1 cellular context compared by ENCODE assay signal in genomic region chr6:128307671-128308070, GRCh38.
TF ChIP-seq lines count a peak whose summit lies in the region.

No MANE protein-coding gene starts in this region.

TF ChIP-seq in GM23338, 12 proteins besides CTCF, POLR2A, EP300 and RAD21 (continued from another document):
- TF ChIP-seq, protein P1, sequence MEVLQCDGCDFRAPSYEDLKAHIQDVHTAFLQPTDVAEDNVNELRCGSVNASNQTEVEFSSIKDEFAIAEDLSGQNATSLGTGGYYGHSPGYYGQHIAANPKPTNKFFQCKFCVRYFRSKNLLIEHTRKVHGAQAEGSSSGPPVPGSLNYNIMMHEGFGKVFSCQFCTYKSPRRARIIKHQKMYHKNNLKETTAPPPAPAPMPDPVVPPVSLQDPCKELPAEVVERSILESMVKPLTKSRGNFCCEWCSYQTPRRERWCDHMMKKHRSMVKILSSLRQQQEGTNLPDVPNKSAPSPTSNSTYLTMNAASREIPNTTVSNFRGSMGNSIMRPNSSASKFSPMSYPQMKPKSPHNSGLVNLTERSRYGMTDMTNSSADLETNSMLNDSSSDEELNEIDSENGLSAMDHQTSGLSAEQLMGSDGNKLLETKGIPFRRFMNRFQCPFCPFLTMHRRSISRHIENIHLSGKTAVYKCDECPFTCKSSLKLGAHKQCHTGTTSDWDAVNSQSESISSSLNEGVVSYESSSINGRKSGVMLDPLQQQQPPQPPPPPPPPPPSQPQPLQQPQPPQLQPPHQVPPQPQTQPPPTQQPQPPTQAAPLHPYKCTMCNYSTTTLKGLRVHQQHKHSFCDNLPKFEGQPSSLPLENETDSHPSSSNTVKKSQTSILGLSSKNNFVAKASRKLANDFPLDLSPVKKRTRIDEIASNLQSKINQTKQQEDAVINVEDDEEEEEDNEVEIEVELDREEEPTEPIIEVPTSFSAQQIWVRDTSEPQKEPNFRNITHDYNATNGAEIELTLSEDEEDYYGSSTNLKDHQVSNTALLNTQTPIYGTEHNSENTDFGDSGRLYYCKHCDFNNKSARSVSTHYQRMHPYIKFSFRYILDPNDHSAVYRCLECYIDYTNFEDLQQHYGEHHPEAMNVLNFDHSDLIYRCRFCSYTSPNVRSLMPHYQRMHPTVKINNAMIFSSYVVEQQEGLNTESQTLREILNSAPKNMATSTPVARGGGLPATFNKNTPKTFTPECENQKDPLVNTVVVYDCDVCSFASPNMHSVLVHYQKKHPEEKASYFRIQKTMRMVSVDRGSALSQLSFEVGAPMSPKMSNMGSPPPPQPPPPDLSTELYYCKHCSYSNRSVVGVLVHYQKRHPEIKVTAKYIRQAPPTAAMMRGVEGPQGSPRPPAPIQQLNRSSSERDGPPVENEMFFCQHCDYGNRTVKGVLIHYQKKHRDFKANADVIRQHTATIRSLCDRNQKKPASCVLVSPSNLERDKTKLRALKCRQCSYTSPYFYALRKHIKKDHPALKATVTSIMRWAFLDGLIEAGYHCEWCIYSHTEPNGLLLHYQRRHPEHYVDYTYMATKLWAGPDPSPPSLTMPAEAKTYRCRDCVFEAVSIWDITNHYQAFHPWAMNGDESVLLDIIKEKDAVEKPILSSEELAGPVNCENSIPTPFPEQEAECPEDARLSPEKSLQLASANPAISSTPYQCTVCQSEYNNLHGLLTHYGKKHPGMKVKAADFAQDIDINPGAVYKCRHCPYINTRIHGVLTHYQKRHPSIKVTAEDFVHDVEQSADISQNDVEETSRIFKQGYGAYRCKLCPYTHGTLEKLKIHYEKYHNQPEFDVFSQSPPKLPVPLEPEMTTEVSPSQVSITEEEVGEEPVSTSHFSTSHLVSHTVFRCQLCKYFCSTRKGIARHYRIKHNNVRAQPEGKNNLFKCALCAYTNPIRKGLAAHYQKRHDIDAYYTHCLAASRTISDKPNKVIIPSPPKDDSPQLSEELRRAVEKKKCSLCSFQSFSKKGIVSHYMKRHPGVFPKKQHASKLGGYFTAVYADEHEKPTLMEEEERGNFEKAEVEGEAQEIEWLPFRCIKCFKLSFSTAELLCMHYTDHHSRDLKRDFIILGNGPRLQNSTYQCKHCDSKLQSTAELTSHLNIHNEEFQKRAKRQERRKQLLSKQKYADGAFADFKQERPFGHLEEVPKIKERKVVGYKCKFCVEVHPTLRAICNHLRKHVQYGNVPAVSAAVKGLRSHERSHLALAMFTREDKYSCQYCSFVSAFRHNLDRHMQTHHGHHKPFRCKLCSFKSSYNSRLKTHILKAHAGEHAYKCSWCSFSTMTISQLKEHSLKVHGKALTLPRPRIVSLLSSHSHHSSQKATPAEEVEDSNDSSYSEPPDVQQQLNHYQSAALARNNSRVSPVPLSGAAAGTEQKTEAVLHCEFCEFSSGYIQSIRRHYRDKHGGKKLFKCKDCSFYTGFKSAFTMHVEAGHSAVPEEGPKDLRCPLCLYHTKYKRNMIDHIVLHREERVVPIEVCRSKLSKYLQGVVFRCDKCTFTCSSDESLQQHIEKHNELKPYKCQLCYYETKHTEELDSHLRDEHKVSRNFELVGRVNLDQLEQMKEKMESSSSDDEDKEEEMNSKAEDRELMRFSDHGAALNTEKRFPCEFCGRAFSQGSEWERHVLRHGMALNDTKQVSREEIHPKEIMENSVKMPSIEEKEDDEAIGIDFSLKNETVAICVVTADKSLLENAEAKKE (CRISPR knock-in tag; IDR thresholded peaks at IDR 0.05): no peak
- TF ChIP-seq, protein P2, sequence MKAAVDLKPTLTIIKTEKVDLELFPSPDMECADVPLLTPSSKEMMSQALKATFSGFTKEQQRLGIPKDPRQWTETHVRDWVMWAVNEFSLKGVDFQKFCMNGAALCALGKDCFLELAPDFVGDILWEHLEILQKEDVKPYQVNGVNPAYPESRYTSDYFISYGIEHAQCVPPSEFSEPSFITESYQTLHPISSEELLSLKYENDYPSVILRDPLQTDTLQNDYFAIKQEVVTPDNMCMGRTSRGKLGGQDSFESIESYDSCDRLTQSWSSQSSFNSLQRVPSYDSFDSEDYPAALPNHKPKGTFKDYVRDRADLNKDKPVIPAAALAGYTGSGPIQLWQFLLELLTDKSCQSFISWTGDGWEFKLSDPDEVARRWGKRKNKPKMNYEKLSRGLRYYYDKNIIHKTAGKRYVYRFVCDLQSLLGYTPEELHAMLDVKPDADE (IDR thresholded peaks at IDR 0.05): no peak
- TF ChIP-seq ZNF331 (CRISPR knock-in tag; IDR thresholded peaks at IDR 0.05; ENCODE audit: low read depth): no peak
- TF ChIP-seq STAT1 (IDR thresholded peaks at IDR 0.05; ENCODE audit: unreplicated experiment): no peak
- no peak for TF ChIP-seq NANOG (IDR thresholded peaks at IDR 0.05; ENCODE audit: borderline replicate concordance)
- TF ChIP-seq CREB1 (CRISPR knock-in tag; IDR thresholded peaks at IDR 0.05; ENCODE audit: low read depth): no peak
